ENCODE assay signal across 22 cellular contexts in the genomic region with DNA sequence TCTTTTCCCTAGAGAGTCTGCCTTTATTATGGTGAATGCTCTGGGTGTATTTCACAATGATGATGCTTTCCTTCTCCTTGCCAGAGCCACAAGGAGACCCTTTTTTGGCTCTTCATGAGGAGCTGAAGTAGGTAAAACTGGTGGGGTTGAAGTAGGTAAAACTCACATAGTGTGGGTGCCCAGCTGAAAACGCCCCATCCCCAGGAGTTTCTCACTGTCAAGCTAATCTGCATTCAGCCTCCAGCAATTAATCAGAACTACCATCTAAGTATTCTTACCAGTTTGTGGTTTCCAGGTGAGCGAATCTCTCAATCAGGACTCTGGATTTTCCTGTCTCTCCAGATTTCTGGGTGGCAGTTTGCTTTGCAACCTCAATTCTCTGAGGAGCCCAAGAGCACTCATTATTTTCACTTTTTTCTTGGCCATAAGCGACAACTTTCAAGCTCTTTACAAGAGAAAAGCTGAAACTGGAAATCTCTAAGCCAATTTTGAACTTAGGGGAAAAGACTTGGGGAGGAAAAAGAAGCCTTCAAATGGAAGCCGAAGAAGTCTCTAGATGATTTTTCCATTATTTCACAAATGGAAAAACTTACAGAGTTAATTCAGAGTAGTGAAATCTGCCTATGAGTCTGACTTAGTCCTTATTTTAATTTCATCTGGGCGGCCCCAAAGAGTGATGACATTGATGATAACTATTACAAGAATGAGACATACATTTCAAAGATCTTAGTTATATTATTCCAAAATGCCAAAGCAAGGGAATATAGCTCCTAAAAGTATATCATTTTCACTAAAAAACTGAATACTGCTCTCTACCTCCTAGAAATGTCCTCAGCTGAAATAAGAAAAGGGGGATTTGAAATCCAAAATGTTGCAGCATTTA.
DNase-seq lines count a peak whose midpoint lies in the region; ATAC-seq and TF ChIP-seq lines count a peak whose summit lies in the region.
"Had no signal": no experiment of that assay in that cellular context is flagged by ENCODE, and none has a peak within 500 bp of the region (broad histone marks: within the 10 kb centered on the region; RNA-seq: fewer than 3 reads in every experiment).

No MANE protein-coding gene starts in this region.

- H3K9me2 ChIP-seq in PC-3 (replicated peaks; ENCODE audit: low read length): no peaks in the 10 kb centered on the region

- no peak overlapping the region for H2AFZ ChIP-seq in PC-3 (ENCODE audit: low read length)

- peak overlapping the region; percentile 6 for H3K27ac Mint-ChIP-seq in activated naive CD4-positive, alpha-beta T cell treated with anti-CD3 and anti-CD28 coated beads, Interleukin-2, amount 50 U/mL, for 24 hours
- no peak overlapping the region for H3K27ac Mint-ChIP-seq in activated naive CD4-positive, alpha-beta T cell treated with anti-CD3 and anti-CD28 coated beads for 36 hours
- peak overlapping the region; percentile 89 for H3K27ac Mint-ChIP-seq in type B pancreatic cell
- H3K27ac Mint-ChIP-seq: activated naive CD8-positive, alpha-beta T cell; activated T-helper 1 cell treated with anti-CD3 and anti-CD28 coated beads, Interleukin-12 subunit alpha, Interleukin-12 subunit beta, Interleukin-2, Interleukin-4 antibody, amounts not matched to agents 30 ng/mL and 10 ng/mL and 1 ng/mL, durations not matched to agents 14 hours and 24 hours and 36 hours; brain; immature natural killer cell had no signal

- H3K36me3 Mint-ChIP-seq in activated naive CD4-positive, alpha-beta T cell treated with anti-CD3 and anti-CD28 coated beads, Interleukin-2, amount 50 U/mL, for 24 hours: no peaks in the 10 kb centered on the region
- no peaks in the 10 kb centered on the region for H3K36me3 Mint-ChIP-seq in activated naive CD4-positive, alpha-beta T cell treated with anti-CD3 and anti-CD28 coated beads for 36 hours (ENCODE audit: low read depth)
- no peaks in the 10 kb centered on the region for H3K36me3 Mint-ChIP-seq in type B pancreatic cell
- H3K36me3 Mint-ChIP-seq: activated naive CD8-positive, alpha-beta T cell; brain; immature natural killer cell had no signal

- no peaks in the 10 kb centered on the region for H3K9me3 Mint-ChIP-seq in activated naive CD4-positive, alpha-beta T cell treated with anti-CD3 and anti-CD28 coated beads, Interleukin-2, amount 50 U/mL, for 24 hours
- H3K9me3 Mint-ChIP-seq in activated naive CD4-positive, alpha-beta T cell treated with anti-CD3 and anti-CD28 coated beads for 36 hours: no peaks in the 10 kb centered on the region
- peaks cover 6% of the 10 kb centered on the region for H3K9me3 Mint-ChIP-seq in type B pancreatic cell
- H3K9me3 Mint-ChIP-seq: activated T-helper 1 cell treated with anti-CD3 and anti-CD28 coated beads, Interleukin-12 subunit alpha, Interleukin-12 subunit beta, Interleukin-2, Interleukin-4 antibody, amounts not matched to agents 30 ng/mL and 10 ng/mL and 1 ng/mL, durations not matched to agents 14 hours and 24 hours and 36 hours; brain; immature natural killer cell had no signal

- POLR2A ChIA-PET in PC-3 (lab: Charles Lee; ENCODE audit: unreplicated experiment): interaction anchor here (0.6 kb wide), 1 partner anchor 95 kb away, joined by 4 read pairs; no protein-coding TSS in a partner anchor

- no peak overlapping the region for H3K4me3 Mint-ChIP-seq in activated naive CD4-positive, alpha-beta T cell treated with anti-CD3 and anti-CD28 coated beads, Interleukin-2, amount 50 U/mL, for 24 hours
- H3K4me3 Mint-ChIP-seq in activated naive CD4-positive, alpha-beta T cell treated with anti-CD3 and anti-CD28 coated beads for 36 hours: no peak overlapping the region
- peak overlapping the region; percentile 65 for H3K4me3 Mint-ChIP-seq in type B pancreatic cell
- H3K4me3 Mint-ChIP-seq: activated naive CD8-positive, alpha-beta T cell; activated T-helper 1 cell treated with anti-CD3 and anti-CD28 coated beads, Interleukin-12 subunit alpha, Interleukin-12 subunit beta, Interleukin-2, Interleukin-4 antibody, amounts not matched to agents 30 ng/mL and 10 ng/mL and 1 ng/mL, durations not matched to agents 14 hours and 24 hours and 36 hours; immature natural killer cell had no signal

- BruUV-seq in PC-3 (replicated peaks; lab: Mats Ljungman, UMichigan): no TSS peak

- CTCF ChIA-PET in activated naive CD4-positive, alpha-beta T cell treated with anti-CD3 and anti-CD28 coated beads for 36 hours (lab: Charles Lee): interaction anchor here (1.3 kb wide), 1 partner anchor 23 kb away, joined by 3 read pairs; no protein-coding TSS in a partner anchor
- CTCF ChIA-PET in PC-3 (lab: Charles Lee): interaction anchor here (0.6 kb wide), 1 partner anchor 252 kb away, joined by 3 read pairs; no protein-coding TSS in a partner anchor

- no peaks in the 10 kb centered on the region for H4K20me1 ChIP-seq in PC-3 (ENCODE audit: low read length)

- no peak for TF ChIP-seq CTCF in PC-3 (conservative IDR thresholded peaks at IDR 0.05; ENCODE audit: low read depth, low read length)
- no peak for TF ChIP-seq CTCF in foreskin keratinocyte (conservative IDR thresholded peaks at IDR 0.05)
- no peak for TF ChIP-seq CTCF in type B pancreatic cell (conservative IDR thresholded peaks at IDR 0.05)

- ATAC-seq in PC-3 (peak; percentile 43), foreskin keratinocyte (peak; percentile 26), left colon (no peak), HG02759 (IDR thresholded peaks at IDR 0.05; ENCODE audit: unreplicated experiment) (no peak)

- H3K4me1 Mint-ChIP-seq in activated naive CD4-positive, alpha-beta T cell treated with anti-CD3 and anti-CD28 coated beads, Interleukin-2, amount 50 U/mL, for 24 hours: peaks cover 5% of the 10 kb centered on the region
- peaks cover 3% of the 10 kb centered on the region for H3K4me1 Mint-ChIP-seq in activated naive CD4-positive, alpha-beta T cell treated with anti-CD3 and anti-CD28 coated beads for 36 hours (ENCODE audit: low read depth)
- peaks cover 12% of the 10 kb centered on the region for H3K4me1 Mint-ChIP-seq in type B pancreatic cell (ENCODE audit: unreplicated experiment)
- H3K4me1 Mint-ChIP-seq: immature natural killer cell had no signal

- peaks cover 1% of the 10 kb centered on the region for H3K27me3 Mint-ChIP-seq in activated naive CD4-positive, alpha-beta T cell treated with anti-CD3 and anti-CD28 coated beads, Interleukin-2, amount 50 U/mL, for 24 hours
- H3K27me3 Mint-ChIP-seq in activated naive CD4-positive, alpha-beta T cell treated with anti-CD3 and anti-CD28 coated beads for 36 hours (ENCODE audit: low read depth): no peaks in the 10 kb centered on the region
- no peaks in the 10 kb centered on the region for H3K27me3 Mint-ChIP-seq in type B pancreatic cell
- H3K27me3 Mint-ChIP-seq: brain had no signal

- H3K4me2 ChIP-seq in PC-3 (ENCODE audit: low read length): peak overlapping the region; percentile 45

- no peaks in the 10 kb centered on the region for H3K36me3 ChIP-seq in PC-3 (ENCODE audit: low read depth, low read length)
- H3K36me3 ChIP-seq: neutrophil had no signal

- no peaks in the 10 kb centered on the region for H3K9me3 ChIP-seq in PC-3 (ENCODE audit: low read length)
- H3K9me3 ChIP-seq: neutrophil had no signal

- no peak for DNase-seq in activated naive CD4-positive, alpha-beta T cell treated with anti-CD3 and anti-CD28 coated beads for 36 hours
- DNase-seq in PC-3 (peak; percentile 84), foreskin keratinocyte (peak in 1 of 2 donors; percentile 63), type B pancreatic cell (ENCODE audit: extremely low spot score, unreplicated experiment) (no peak), left colon (no peak), NCI-H1694 (lab: John Stamatoyannopoulos, UW) (no peak)
- DNase-seq: ACHN; activated CD4-positive, CD25-positive, alpha-beta regulatory T cell treated with anti-CD3 and anti-CD28 coated beads, Interleukin-2, amount 50 U/mL, for 72 hours; H7; immature natural killer cell; NCI-H1105 treated with DMSO at 0.1 percent for 48 hours; NCI-H526; stimulated activated CD4-positive, alpha-beta T cell treated with anti-CD3 and anti-CD28 coated beads, Interleukin-4, amount 100 ng/mL, for 1 hour had no signal

- intact Hi-C loops in activated naive CD4-positive, alpha-beta T cell treated with anti-CD3 and anti-CD28 coated beads for 36 hours (cut with micrococcal nuclease): no loop called here
- intact Hi-C loops in PC-3 (cut with micrococcal nuclease): no loop called here
- intact Hi-C loops in left colon (cut with DNase I, micrococcal nuclease): no loop called here

- H3K27me3 ChIP-seq in PC-3 (ENCODE audit: low read length): no peaks in the 10 kb centered on the region
- H3K27me3 ChIP-seq in foreskin keratinocyte: no peaks in the 10 kb centered on the region
- H3K27me3 ChIP-seq: neutrophil had no signal

- H3K79me2 ChIP-seq in PC-3 (ENCODE audit: low read length): no peaks in the 10 kb centered on the region

- H3K4me1 ChIP-seq in PC-3 (ENCODE audit: insufficient read depth, low read length) (peaks cover 18% of the 10 kb centered on the region), foreskin keratinocyte (peaks cover 12% of the 10 kb centered on the region)

- peak overlapping the region; percentile 47 for H3K27ac ChIP-seq in PC-3 (ENCODE audit: low read length)
- H3K27ac ChIP-seq in foreskin keratinocyte: no peak overlapping the region
- H3K27ac ChIP-seq: C4-2B, coronary artery, neutrophil had no signal

- H3F3A ChIP-seq in PC-3 (ENCODE audit: low read length, unreplicated experiment): no peaks in the 10 kb centered on the region

- H3K4me3 ChIP-seq in PC-3 (ENCODE audit: low read length): no peak overlapping the region; the same call in 1 of the 2 replicates
- H3K4me3 ChIP-seq: coronary artery, lung had no signal

- H3K9ac ChIP-seq in PC-3 (ENCODE audit: low read length): no peak overlapping the region

Comparison
In these comparisons a context has a peak if more than half of its experiments do, and no peak if none do; other contexts are left out.
1. ATAC-seq: peak in PC-3 (single experiment) and foreskin keratinocyte (single experiment); none in left colon (single experiment) and HG02759 (single experiment).